8 cellular contexts compared by ENCODE assay signal in the genomic region with DNA sequence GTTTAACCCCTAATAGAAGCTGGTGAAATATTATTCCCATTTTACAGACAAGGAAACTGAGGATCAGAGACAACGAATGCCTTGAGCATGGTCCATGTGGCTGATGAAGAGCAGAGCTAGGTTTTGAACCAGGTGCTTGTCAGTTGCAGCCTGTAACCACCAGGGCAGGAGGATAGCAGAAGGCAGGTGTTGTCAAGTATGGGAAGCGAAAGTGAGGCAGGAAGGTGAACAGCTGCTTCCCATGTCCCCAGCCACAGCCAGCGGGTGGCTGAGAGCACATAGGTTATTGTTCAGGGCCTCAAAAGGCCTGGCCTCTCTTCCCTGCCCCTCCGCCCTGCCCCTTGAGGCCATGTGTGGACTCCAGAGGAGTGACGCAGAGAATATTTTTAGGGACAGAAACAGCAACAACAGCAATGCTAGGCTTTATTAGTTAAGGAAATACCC. TPM values are rescaled to one million over a fixed set of nuclear protein-coding genes. Genes with fewer than 3 reads are reported as not detected.
A peak's percentile ranks its signal among the peaks of the same experiment; 100 is the strongest.
DNase-seq lines count a peak whose midpoint lies in the region; ATAC-seq and TF ChIP-seq lines count a peak whose summit lies in the region.

No MANE protein-coding gene starts in this region.

- no peak overlapping the region for H3K4me3 ChIP-seq in testis

- no peaks in the 10 kb centered on the region for H3K4me1 ChIP-seq in testis

- WGBS in testis, 2 donors = 85 to 88% methylated on average over 5 of the region's 5 CpGs

- H3K27me3 ChIP-seq in testis = no peaks in the 10 kb centered on the region

- ATAC-seq in GM18511 (IDR thresholded peaks at IDR 0.05; ENCODE audit: unreplicated experiment) (peak; percentile 89), GM21825 (IDR thresholded peaks at IDR 0.05; ENCODE audit: unreplicated experiment) (peak; percentile 92)

- TF ChIP-seq POLR2A in testis (IDR thresholded peaks at IDR 0.05) = no peak

- H3K36me3 ChIP-seq in testis (ENCODE audit: low read depth, missing control alignments) = no peaks in the 10 kb centered on the region

- TF ChIP-seq CTCF in testis (IDR thresholded peaks at IDR 0.05) = no peak

- H3K27ac ChIP-seq in testis = no peak overlapping the region

- H3K9me3 ChIP-seq in testis = no peaks in the 10 kb centered on the region

- peak; percentile 93 for DNase-seq in NAMALWA (ENCODE audit: low spot score)
- peak; percentile 61 for DNase-seq in iPS DF 19.7 (ENCODE audit: low read depth, low spot score)
- no peak for DNase-seq in SKM-1 treated with dmso at 0.1 percent for 144 hours (lab: John Stamatoyannopoulos, UW; ENCODE audit: unreplicated experiment)
- DNase-seq in stimulated activated naive CD4-positive, alpha-beta T cell (lab: John Stamatoyannopoulos, UW) = no peak
- no peak for DNase-seq in midbrain (lab: John Stamatoyannopoulos, UW)
- no peak for DNase-seq in testis

- intact Hi-C loops in testis (cut with DNase I; ENCODE audit: low total_unique reads) = no loop called here

RNA-seq across cellular contexts. Expression of a gene that starts 39.6 kb away (rescaled TPM):
- 10 to 100 TPM in 1 of 2 donors, 1 to 10 TPM in 1; 3.9 to 12.2 TPM for total RNA-seq in testis
- 4.5 TPM for polyA plus RNA-seq in testis (ENCODE audit: insufficient read depth, low read depth, low replicate concordance)

Comparison
In these comparisons a context has a peak if more than half of its experiments do, and no peak if none do; other contexts are left out.
1. DNase-seq: peak in NAMALWA (single experiment) and iPS DF 19.7 (single experiment); none in SKM-1 treated with dmso at 0.1 percent for 144 hours (single experiment), stimulated activated naive CD4-positive, alpha-beta T cell (0 of 6), midbrain (single experiment) and testis (single experiment).